ENCODE assay signal across 8 cellular contexts in the genomic region with DNA sequence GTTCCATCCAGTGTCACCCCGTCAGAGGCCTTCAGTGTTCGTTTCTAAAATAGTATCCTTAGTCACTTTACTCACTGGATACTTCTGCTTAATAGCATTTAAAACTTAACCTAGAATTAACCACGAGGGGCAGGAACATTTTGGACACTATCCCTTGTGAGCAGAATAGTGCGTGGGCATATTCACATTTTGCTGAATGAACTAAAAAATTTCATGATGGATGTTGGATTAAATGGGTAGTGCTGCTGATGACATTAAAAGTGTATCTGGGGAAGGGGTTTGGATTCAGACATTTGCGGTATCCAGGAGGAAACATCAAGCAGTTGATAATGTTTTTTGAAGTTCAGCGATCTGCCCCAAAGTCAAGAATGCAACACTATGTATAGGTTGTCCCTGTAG. TPM values are rescaled to one million over a fixed set of nuclear protein-coding genes. Genes with fewer than 3 reads are reported as not detected.
DNase-seq lines count a peak whose midpoint lies in the region; ATAC-seq and TF ChIP-seq lines count a peak whose summit lies in the region.

No MANE protein-coding gene starts in this region.

- no TSS peak for BruUV-seq in PC-9 (replicated peaks; lab: Mats Ljungman, UMichigan)

- no peak overlapping the region for H2BK5ac ChIP-seq in trophoblast cell (ENCODE audit: low read depth, low read length, poor library complexity)

- H2AFZ ChIP-seq in PC-9: peak overlapping the region; percentile 95
- H2AFZ ChIP-seq in trophoblast cell (ENCODE audit: insufficient read depth, low read length, poor library complexity): no peak overlapping the region

- H4K12ac ChIP-seq in trophoblast cell (ENCODE audit: low read depth, low read length): no peak overlapping the region

- H3F3A ChIP-seq in DOHH2 (ENCODE audit: control insufficient read depth, insufficient read depth) (peaks cover 48% of the 10 kb centered on the region), PC-9 (ENCODE audit: insufficient read depth, low read depth) (peaks cover 55% of the 10 kb centered on the region)

- no peak overlapping the region for H3K14ac ChIP-seq in trophoblast cell (ENCODE audit: low read length)

- no peak overlapping the region for H3K18ac ChIP-seq in trophoblast cell (ENCODE audit: low read length)

- CTCF ChIA-PET in PC-9 (lab: Charles Lee): interaction anchor here (0.5 kb wide), 1 partner anchor 117 kb away, joined by 6 read pairs; no protein-coding TSS in a partner anchor

- no peaks in the 10 kb centered on the region for H3K9me2 ChIP-seq in DOHH2 (replicated peaks; ENCODE audit: control insufficient read depth, low read length)
- no peaks in the 10 kb centered on the region for H3K9me2 ChIP-seq in PC-9 (ENCODE audit: insufficient read depth)

- peak overlapping the region; percentile 77 for H4K8ac ChIP-seq in trophoblast cell (ENCODE audit: low read depth, low read length)

- no peak overlapping the region for H3K4ac ChIP-seq in trophoblast cell (ENCODE audit: low read depth, low read length)

- peaks cover 2% of the 10 kb centered on the region for H3K79me1 ChIP-seq in trophoblast cell (ENCODE audit: low read length)

- no peak for ATAC-seq in GM19035 (IDR thresholded peaks at IDR 0.05; ENCODE audit: unreplicated experiment)
- ATAC-seq in HG03439 (IDR thresholded peaks at IDR 0.05; ENCODE audit: unreplicated experiment): no peak

- H3K27ac ChIP-seq in DOHH2 (ENCODE audit: low read depth, low read length) (peak overlapping the region; percentile 87), PC-9 (peak overlapping the region; percentile 90), trophoblast cell (ENCODE audit: low read depth, low read length) (peak overlapping the region; percentile 73)

- WGBS in trophoblast cell (ENCODE audit: extremely low coverage, insufficient coverage, insufficient read length): no CpG with 5 or more reads among the region's 6 CpGs

- H3K9me3 ChIP-seq in DOHH2 (ENCODE audit: control insufficient read depth, insufficient read depth, low read length) (no peaks in the 10 kb centered on the region), PC-9 (ENCODE audit: insufficient read depth, low read depth) (no peaks in the 10 kb centered on the region), trophoblast cell (ENCODE audit: insufficient read depth, low read depth, low read length) (no peaks in the 10 kb centered on the region)

- no peak for DNase-seq in PC-9
- DNase-seq in epithelial cell of esophagus (ENCODE audit: low read depth): no peak
- peak in 1 of 2 donors; percentile 3 for DNase-seq in trophoblast cell
- no peak for DNase-seq in central memory CD4-positive, alpha-beta T cell
- DNase-seq in NCI-H1417 (lab: John Stamatoyannopoulos, UW): no peak

- H3K4me1 ChIP-seq in DOHH2 (ENCODE audit: control insufficient read depth, low read length): peaks cover 66% of the 10 kb centered on the region
- peaks cover 20% of the 10 kb centered on the region for H3K4me1 ChIP-seq in PC-9 (replicated peaks; ENCODE audit: insufficient read depth)
- H3K4me1 ChIP-seq in trophoblast cell (ENCODE audit: control insufficient read depth in 1 of 2, insufficient read depth in 2 of 2, low read length in 2 of 2): peaks cover 0 to 6% of the 10 kb centered on the region in 2 experiments

- peaks cover 74% of the 10 kb centered on the region for H3K36me3 ChIP-seq in DOHH2 (ENCODE audit: control insufficient read depth, low read length)
- peaks cover 20% of the 10 kb centered on the region for H3K36me3 ChIP-seq in PC-9 (ENCODE audit: low read depth)
- peaks cover 2 to 7% of the 10 kb centered on the region in 2 experiments for H3K36me3 ChIP-seq in trophoblast cell (ENCODE audit: control insufficient read depth in 1 of 2, insufficient read depth in 2 of 2, low read length in 2 of 2)

- H4K20me1 ChIP-seq in DOHH2 (ENCODE audit: control insufficient read depth, insufficient read depth, low read depth, low read length) (no peaks in the 10 kb centered on the region), PC-9 (ENCODE audit: insufficient read depth) (peaks cover 6% of the 10 kb centered on the region; the same call in 1 of the 2 replicates)

- no peaks in the 10 kb centered on the region for H3K27me3 ChIP-seq in DOHH2 (ENCODE audit: control insufficient read depth, low read length)
- H3K27me3 ChIP-seq in PC-9 (ENCODE audit: insufficient read depth, low read depth): no peaks in the 10 kb centered on the region
- no peaks in the 10 kb centered on the region for H3K27me3 ChIP-seq in trophoblast cell (ENCODE audit: insufficient read depth, low read length)

- no peak overlapping the region for H3K23ac ChIP-seq in trophoblast cell (ENCODE audit: low read length)

- no peak overlapping the region for H2AK5ac ChIP-seq in trophoblast cell (ENCODE audit: low read length)

- intact Hi-C loops in PC-9 (cut with micrococcal nuclease; ENCODE audit: unreplicated experiment): loop anchor here (1.0 to 10.0 kb wide), 3 partner anchors 107 to 810 kb away; partner anchors contain the start of genes ABTB2, APIP and PDHX

- peak overlapping the region; percentile 89 for H3K4me3 ChIP-seq in DOHH2 (ENCODE audit: low read length)
- peak overlapping the region; percentile 88 for H3K4me3 ChIP-seq in PC-9
- peak overlapping the region; percentile 98 for H3K4me3 ChIP-seq in epithelial cell of esophagus (ENCODE audit: low read length)
- H3K4me3 ChIP-seq in trophoblast cell (ENCODE audit: low read depth, low read length): peak overlapping the region; percentile 85

- H3K4me2 ChIP-seq in DOHH2 (ENCODE audit: low read length) (peak overlapping the region; percentile 91), PC-9 (peak overlapping the region; percentile 94), trophoblast cell (ENCODE audit: low read length) (peak overlapping the region; percentile 84)

- H3K79me2 ChIP-seq in DOHH2 (ENCODE audit: control insufficient read depth, low read length) (peaks cover 45% of the 10 kb centered on the region), PC-9 (ENCODE audit: low read depth) (peaks cover 37% of the 10 kb centered on the region), trophoblast cell (ENCODE audit: control insufficient read depth, insufficient read depth, low read length, poor library complexity) (peaks cover 3% of the 10 kb centered on the region)

- POLR2A ChIA-PET in PC-9 (lab: Charles Lee; ENCODE audit: unreplicated experiment): interaction anchor here (0.7 kb wide), 1 partner anchor 241 kb away, joined by 3 read pairs; no protein-coding TSS in a partner anchor

- no peak overlapping the region for H2BK12ac ChIP-seq in trophoblast cell (ENCODE audit: low read length)

- TF ChIP-seq CTCF in DOHH2 (IDR thresholded peaks at IDR 0.05; ENCODE audit: low read depth, low read length, poor library complexity, severe bottlenecking): no peak
- no peak for TF ChIP-seq CTCF in PC-9 (conservative IDR thresholded peaks at IDR 0.05)
- TF ChIP-seq CTCF in epithelial cell of esophagus (IDR thresholded peaks at IDR 0.05; ENCODE audit: insufficient read depth, low read depth, low read length, missing control alignments): no peak

- H4K91ac ChIP-seq in trophoblast cell (ENCODE audit: low read depth, low read length): no peak overlapping the region

- H2BK120ac ChIP-seq in trophoblast cell (ENCODE audit: insufficient read depth, low read length, poor library complexity): no peak overlapping the region

- no peak overlapping the region for H3K9ac ChIP-seq in trophoblast cell (ENCODE audit: low read length)

RNA-seq across cellular contexts. Expression of gene NAT10, which starts 0.8 kb away (rescaled TPM):
- 53.2 and 62.3 TPM in 2 replicates for total RNA-seq in PC-9 (2021)
- 23.6 and 25.2 TPM in 2 replicates for polyA plus RNA-seq in trophoblast cell (2013)

RNA-seq across cellular contexts. Expression of gene CAPRIN1, which starts 53.1 kb away (rescaled TPM):
- 258 and 289 TPM in 2 replicates for total RNA-seq in PC-9 (2021)
- polyA plus RNA-seq in trophoblast cell (2013): 229 and 231 TPM in 2 replicates
